ENCODE assay signal across 8 cellular contexts in genomic region chr15:29668120-29668602, GRCh38.
A peak's percentile ranks its signal among the peaks of the same experiment; 100 is the strongest.
DNase-seq lines count a peak whose midpoint lies in the region; ATAC-seq, FAIRE-seq and TF ChIP-seq lines count a peak whose summit lies in the region.

No MANE protein-coding gene starts in this region.

- H3K4me1 ChIP-seq in Peyer's patch (peaks cover 0 to 12% (median 4%) of the 10 kb centered on the region in 4 donors), keratinocyte (ENCODE audit: control insufficient read depth, extremely low read depth, insufficient read depth, low read length) (peaks cover 22% of the 10 kb centered on the region)

- TF ChIP-seq CTCF in Peyer's patch (IDR thresholded peaks at IDR 0.05): peak in 4 of 6 experiments; percentile 50 to 96 (median 95)
- peak; percentile 90 for TF ChIP-seq CTCF in cardiac fibroblast (IDR thresholded peaks at IDR 0.05; ENCODE audit: low read depth, low read length)
- peak; percentile 74 to 81 (median 77) for TF ChIP-seq CTCF in keratinocyte (optimal IDR thresholded peaks at IDR 0.05 in 1 of 3, IDR thresholded peaks at IDR 0.05 in 1 of 3, conservative IDR thresholded peaks at IDR 0.05 in 1 of 3; ENCODE audit: extremely low read depth in 1 of 3, insufficient read depth in 2 of 3, low read length in 3 of 3)

- H2AFZ ChIP-seq in keratinocyte (ENCODE audit: control insufficient read depth, low read length): no peak overlapping the region

- no peaks in the 10 kb centered on the region for H4K20me1 ChIP-seq in keratinocyte (ENCODE audit: control insufficient read depth, extremely low read depth, insufficient read depth, low read length)

- no peaks in the 10 kb centered on the region for H3K79me2 ChIP-seq in keratinocyte (ENCODE audit: control insufficient read depth, insufficient read depth, low read length)

- H3K27me3 ChIP-seq in Peyer's patch: no peaks in the 10 kb centered on the region
- H3K27me3 ChIP-seq in keratinocyte (ENCODE audit: control insufficient read depth, extremely low read depth, insufficient read depth, low read length): no peaks in the 10 kb centered on the region

- H3K4me2 ChIP-seq in keratinocyte (ENCODE audit: control insufficient read depth, extremely low read depth, insufficient read depth, low read depth, low read length): no peak overlapping the region

- H3K36me3 ChIP-seq in Peyer's patch (no peaks in the 10 kb centered on the region), keratinocyte (ENCODE audit: control insufficient read depth in 2 of 2, extremely low read depth in 1 of 2, insufficient read depth in 2 of 2, low read length in 2 of 2) (no peaks in the 10 kb centered on the region)

- no peak overlapping the region for H3K9ac ChIP-seq in keratinocyte (ENCODE audit: control insufficient read depth, extremely low read depth, insufficient read depth, low read length)

- no peak for TF ChIP-seq POLR2A in Peyer's patch (IDR thresholded peaks at IDR 0.05)

- H3K4me3 ChIP-seq in Peyer's patch (no peak overlapping the region), cardiac fibroblast (replicated peaks in 1 of 2; ENCODE audit: low read depth in 2 of 2, low read length in 2 of 2) (no peak overlapping the region), keratinocyte (ENCODE audit: control insufficient read depth in 2 of 3, extremely low read depth in 1 of 3, insufficient read depth in 2 of 3, low read depth in 1 of 3, low read length in 3 of 3) (no peak overlapping the region)

- FAIRE-seq in keratinocyte (lab: Jason Lieb, UNC): peak; percentile 49

- no peak for ATAC-seq in HG03520 (IDR thresholded peaks at IDR 0.05; ENCODE audit: unreplicated experiment)

- H3K9me1 ChIP-seq in keratinocyte (ENCODE audit: control insufficient read depth, extremely low read depth, insufficient read depth, low read length): no peaks in the 10 kb centered on the region

- DNase-seq in NCI-H2227 (lab: John Stamatoyannopoulos, UW; ENCODE audit: unreplicated experiment) (peak; percentile 23), NCI-H2227 treated with DMSO at 0.1 percent for 48 hours (lab: John Stamatoyannopoulos, UW) (no peak), HT1080 (ENCODE audit: low read depth) (peak; percentile 86), Peyer's patch (peak in 2 of 3 donors; percentile 69 to 81), cardiac fibroblast (ENCODE audit: low read depth in 2 of 2) (peak; percentile 92 to 95), keratinocyte (ENCODE audit: low read depth, low spot score) (peak; percentile 41)
- DNase-seq in stimulated activated CD8-positive, alpha-beta memory T cell treated with anti-CD3 and anti-CD28 coated beads, Interleukin-2, amount 100 ng/mL, for 48 hours (ENCODE audit: low read depth in 2 of 2): peak; percentile 15 to 16

- H3K9me3 ChIP-seq in Peyer's patch (no peaks in the 10 kb centered on the region), keratinocyte (ENCODE audit: control insufficient read depth, low read depth, low read length) (no peaks in the 10 kb centered on the region)

- dilution Hi-C loops in keratinocyte (cut with MboI; ENCODE audit: extremely low pct_ligation_motif_present, low sequenced_read_pairs): no loop called here

- H3K27ac ChIP-seq in Peyer's patch (no peak overlapping the region), keratinocyte (ENCODE audit: control insufficient read depth, insufficient read depth, low read length) (no peak overlapping the region)
